ENCODE assay signal across 8 cellular contexts in genomic region chr10:93062499-93063216, GRCh38. TPM values are rescaled to one million over a fixed set of nuclear protein-coding genes. Genes with fewer than 3 reads are reported as not detected.
DNase-seq lines count a peak whose midpoint lies in the region; ATAC-seq, FAIRE-seq and TF ChIP-seq lines count a peak whose summit lies in the region.

No MANE protein-coding gene starts in this region.

- CTCF ChIA-PET in GM12878 (lab: Yijun Ruan, JAX), result interaction anchor here (0.9 to 1.3 kb wide), 2 partner anchors 9 to 11 kb away, joined by 3 to 4 read pairs; no protein-coding TSS in a partner anchor

- H3K4me1 ChIP-seq in GM12878 (ENCODE audit: control insufficient read depth, insufficient read depth, low read length) (no peaks in the 10 kb centered on the region), keratinocyte (ENCODE audit: control insufficient read depth, extremely low read depth, insufficient read depth, low read length) (peaks cover 6% of the 10 kb centered on the region), adrenal gland (replicated peaks in 1 of 2) (peaks cover 0 to 10% of the 10 kb centered on the region in 2 donors)

- intact Hi-C loops in GM12878 (cut with micrococcal nuclease; ENCODE audit: unreplicated experiment), result no loop called here
- intact Hi-C loops in adrenal gland (cut with DNase I), result no loop called here

- BruUV-seq in GM12878 (replicated peaks; lab: Mats Ljungman, UMichigan), result no TSS peak

- TF ChIP-seq CTCF in GM12878 (IDR thresholded peaks at IDR 0.05 in 2 of 3, conservative IDR thresholded peaks at IDR 0.05 in 1 of 3; ENCODE audit: control insufficient read depth in 2 of 3, extremely low read depth in 1 of 3, insufficient read depth in 1 of 3, low read depth in 3 of 3, low read length in 3 of 3) (peak; percentile 36 to 51 (median 38); a peak in 5 of 6 replicates), keratinocyte (optimal IDR thresholded peaks at IDR 0.05 in 1 of 3, IDR thresholded peaks at IDR 0.05 in 1 of 3, conservative IDR thresholded peaks at IDR 0.05 in 1 of 3; ENCODE audit: extremely low read depth in 1 of 3, insufficient read depth in 2 of 3, low read length in 3 of 3) (peak; percentile 28 to 83 (median 76)), adrenal gland (IDR thresholded peaks at IDR 0.05) (peak in 2 of 6 experiments; percentile 38 to 43)

- no peak for TF ChIP-seq EP300 in GM12878 (IDR thresholded peaks at IDR 0.05; ENCODE audit: borderline replicate concordance in 1 of 2, control insufficient read depth in 1 of 2, low read depth in 2 of 2, low read length in 2 of 2)

- SMC1A ChIA-PET in GM12878 (lab: Charles Lee; ENCODE audit: uncharacterized antibody, unreplicated experiment), result no interaction called here

- H3K27ac ChIP-seq in GM12878 (ENCODE audit: control insufficient read depth, insufficient read depth) (no peak overlapping the region), keratinocyte (ENCODE audit: control insufficient read depth, insufficient read depth, low read length) (no peak overlapping the region), adrenal gland (no peak overlapping the region)

- TF ChIP-seq POLR2A in GM12878 (IDR thresholded peaks at IDR 0.05; ENCODE audit: low read depth, low read length) (no peak), adrenal gland (IDR thresholded peaks at IDR 0.05) (no peak)

- FAIRE-seq in GM12878 (lab: Jason Lieb, UNC) (no peak), keratinocyte (lab: Jason Lieb, UNC) (no peak)

- H4K20me1 ChIP-seq in GM12878 (ENCODE audit: control insufficient read depth, insufficient read depth) (no peaks in the 10 kb centered on the region), keratinocyte (ENCODE audit: control insufficient read depth, extremely low read depth, insufficient read depth, low read length) (peaks cover 6% of the 10 kb centered on the region)

- no peaks in the 10 kb centered on the region for H3K36me3 ChIP-seq in GM12878 (ENCODE audit: control insufficient read depth in 2 of 2, insufficient read depth in 2 of 2, low read length in 1 of 2)
- no peaks in the 10 kb centered on the region for H3K36me3 ChIP-seq in keratinocyte (ENCODE audit: control insufficient read depth in 2 of 2, extremely low read depth in 1 of 2, insufficient read depth in 2 of 2, low read length in 2 of 2)
- H3K36me3 ChIP-seq in adrenal gland (replicated peaks in 1 of 2), result no peaks in the 10 kb centered on the region

- in situ Hi-C loops in GM12878 (cut with MboI), result no loop called here

- RAD21 ChIA-PET in GM12878 (lab: Charles Lee; ENCODE audit: unreplicated experiment), result no interaction called here

- H3K79me2 ChIP-seq in GM12878 (ENCODE audit: control insufficient read depth, insufficient read depth, low read length) (no peaks in the 10 kb centered on the region), keratinocyte (ENCODE audit: control insufficient read depth, insufficient read depth, low read length) (no peaks in the 10 kb centered on the region)

- H3K9ac ChIP-seq in GM12878 (ENCODE audit: control insufficient read depth, insufficient read depth, low read length), result no peak overlapping the region
- no peak overlapping the region for H3K9ac ChIP-seq in keratinocyte (ENCODE audit: control insufficient read depth, extremely low read depth, insufficient read depth, low read length)

- H3K4me3 ChIP-seq in GM12878 (no peak overlapping the region), keratinocyte (ENCODE audit: control insufficient read depth in 2 of 3, extremely low read depth in 1 of 3, insufficient read depth in 2 of 3, low read depth in 1 of 3, low read length in 3 of 3) (peak overlapping the region in 1 of 3 experiments; percentile 43), adrenal gland (peak overlapping the region in 1 of 4 donors; percentile 18)

- H2AFZ ChIP-seq in GM12878 (ENCODE audit: control insufficient read depth, low read depth, low read length) (no peak overlapping the region; the same call in 1 of the 2 replicates), keratinocyte (ENCODE audit: control insufficient read depth, low read length) (peak overlapping the region; percentile 79)

- peak; percentile 78 for ATAC-seq in GM12878

- H3K27me3 ChIP-seq in GM12878 (replicated peaks in 1 of 2; ENCODE audit: control insufficient read depth in 2 of 2, insufficient read depth in 2 of 2, low read length in 1 of 2) (peaks cover 6 to 22% of the 10 kb centered on the region in 2 experiments), keratinocyte (ENCODE audit: control insufficient read depth, extremely low read depth, insufficient read depth, low read length) (peaks cover 87% of the 10 kb centered on the region), adrenal gland (peaks cover 46% of the 10 kb centered on the region)

- H3K4me2 ChIP-seq in GM12878 (ENCODE audit: control insufficient read depth, insufficient read depth), result peak overlapping the region; percentile 67
- peak overlapping the region; percentile 71 for H3K4me2 ChIP-seq in keratinocyte (ENCODE audit: control insufficient read depth, extremely low read depth, insufficient read depth, low read depth, low read length)

- POLR2A ChIA-PET in GM12878 (lab: Charles Lee), result no interaction called here

- DNase-seq in DMS53 treated with DMSO at 0.1 percent for 48 hours (lab: John Stamatoyannopoulos, UW; ENCODE audit: unreplicated experiment) (peak; percentile 48), HK-2 (ENCODE audit: unreplicated experiment) (peak; percentile 87), GM12878 (ENCODE audit: low read depth, low spot score) (no peak), keratinocyte (ENCODE audit: low read depth, low spot score) (no peak), UCSD-AML1 (lab: John Stamatoyannopoulos, UW; ENCODE audit: unreplicated experiment) (no peak), adrenal gland (no peak), NCI-H1105 (lab: John Stamatoyannopoulos, UW) (no peak)
- peak; percentile 47 for DNase-seq in stimulated activated CD4-positive, alpha-beta T cell treated with anti-CD3 and anti-CD28 coated beads, Interleukin-4, amount 100 ng/mL, for 1 hour

- TF ChIP-seq RAD21 in GM12878 (IDR thresholded peaks at IDR 0.05; ENCODE audit: insufficient read depth, low read depth, low read length), result no peak

- dilution Hi-C loops in keratinocyte (cut with MboI; ENCODE audit: extremely low pct_ligation_motif_present, low sequenced_read_pairs), result no loop called here

- WGBS in GM12878 (ENCODE audit: insufficient coverage, insufficient replicate concordance, low lambda C conversion rate, missing lambda C conversion rate), result 16% methylated on average over 63 of the region's 72 CpGs
- WGBS in adrenal gland, 4 donors, result 9 to 33% (median 14%) methylated on average over 14 to 72 of the region's 72 CpGs

- H3K9me1 ChIP-seq in keratinocyte (ENCODE audit: control insufficient read depth, extremely low read depth, insufficient read depth, low read length), result no peaks in the 10 kb centered on the region

- H3K9me3 ChIP-seq in GM12878 (replicated peaks; ENCODE audit: control insufficient read depth, insufficient read depth, low read length) (no peaks in the 10 kb centered on the region), keratinocyte (ENCODE audit: control insufficient read depth, low read depth, low read length) (no peaks in the 10 kb centered on the region), adrenal gland (replicated peaks in 1 of 3) (no peaks in the 10 kb centered on the region)

RNA-seq across cellular contexts. Expression of gene CYP26C1, which starts 2.1 kb away (rescaled TPM):
- 0.24 TPM in 1 of 2 replicates, not detected in the other for total RNA-seq in GM12878 (2013; cell fraction: nucleolus; rRNA removed)
- total RNA-seq in GM12878 (2014; rRNA removed) (under 0.01 and 0.05 TPM in 2 replicates), GM12878 (2014; rRNA removed; fragmentation: Illumina TruSeq; extraction: Trizol) (not detected in 2 replicates), GM12878 (2021) (0.08 TPM in 1 of 2 replicates, not detected in the other), adrenal gland (1 to 10 TPM in 1 of 8 donors, under 1 TPM in 6, not detected in 1; 0.12 to 5.8 (median 0.25) TPM)
- not detected for polyA plus RNA-seq in GM12878 (2011; ENCODE audit: low read depth)
- polyA plus RNA-seq in GM12878 (2011; rRNA removed) (not detected in 2 replicates), GM12878 (2014; fragmentation: Illumina TruSeq; extraction: Trizol) (not detected in 2 replicates), GM12878 (2014; fragmentation: Nextera tagmentation; extraction: Ambion mirVana) (not detected), GM12878 (2014; rRNA removed) (not detected in 2 replicates), GM12878 (2016; fragmentation: Nextera tagmentation; extraction: Ambion mirVana) (not detected), keratinocyte (not detected in 3 replicates), adrenal gland (under 1 TPM; 0.10 to 0.48 (median 0.31) TPM)
- polyA plus RNA-seq in GM12878 (2011; cell fraction: cytosol; rRNA removed), result not detected in 2 replicates
- 0.07 TPM in 1 of 2 replicates, not detected in the other for polyA plus RNA-seq in GM12878 (2011; cell fraction: nucleus; rRNA removed)
- not detected in 2 replicates for polyA plus RNA-seq in GM12878 (2012)
- polyA minus RNA-seq in GM12878 (2011; rRNA and poly(A)+ RNA removed), result 0.05 TPM in 1 of 2 replicates, not detected in the other
- not detected in 2 replicates for polyA minus RNA-seq in GM12878 (2011; cell fraction: cytosol; rRNA and poly(A)+ RNA removed)
- polyA minus RNA-seq in GM12878 (2011; cell fraction: nucleus; rRNA and poly(A)+ RNA removed), result 0.24 and 0.48 TPM in 2 replicates
- not detected for polyA plus RNA-seq in keratinocyte (2011; ENCODE audit: low read depth)
- not detected in 2 replicates for polyA plus RNA-seq in keratinocyte (2011; cell fraction: cytosol; rRNA removed)
- polyA plus RNA-seq in keratinocyte (2011; cell fraction: nucleus; rRNA removed), result not detected in 2 replicates
- not detected in 2 replicates for polyA plus RNA-seq in keratinocyte (2012; ENCODE audit: low replicate concordance)
- not detected in 3 replicates for polyA minus RNA-seq in keratinocyte
- polyA minus RNA-seq in keratinocyte (2011; cell fraction: cytosol; rRNA and poly(A)+ RNA removed), result not detected
- 0.16 TPM in 1 of 2 replicates, not detected in the other for polyA minus RNA-seq in keratinocyte (2011; cell fraction: nucleus; rRNA and poly(A)+ RNA removed)

RNA-seq across cellular contexts. Expression of gene CYP26A1, which starts 11.0 kb away (rescaled TPM):
- total RNA-seq in GM12878 (2013; cell fraction: nucleolus; rRNA removed), result not detected in 2 replicates
- total RNA-seq in GM12878 (2014; rRNA removed), result not detected in 2 replicates
- not detected in 2 replicates for total RNA-seq in GM12878 (2014; rRNA removed; fragmentation: Illumina TruSeq; extraction: Trizol)
- not detected in 2 replicates for total RNA-seq in GM12878 (2021)
- not detected for polyA plus RNA-seq in GM12878 (2011; ENCODE audit: low read depth)
- polyA plus RNA-seq in GM12878 (2011; rRNA removed), result not detected in 2 replicates
- 0.01 TPM in 1 of 2 replicates, not detected in the other for polyA plus RNA-seq in GM12878 (2011; cell fraction: cytosol; rRNA removed)
- polyA plus RNA-seq in GM12878 (2011; cell fraction: nucleus; rRNA removed), result not detected in 2 replicates
- 0.10 TPM in 1 of 2 replicates, not detected in the other for polyA plus RNA-seq in GM12878 (2012)
- not detected in 2 replicates for polyA plus RNA-seq in GM12878 (2014; fragmentation: Illumina TruSeq; extraction: Trizol)
- not detected for polyA plus RNA-seq in GM12878 (2014; fragmentation: Nextera tagmentation; extraction: Ambion mirVana)
- not detected in 2 replicates for polyA plus RNA-seq in GM12878 (2014; rRNA removed)
- polyA plus RNA-seq in GM12878 (2016; fragmentation: Nextera tagmentation; extraction: Ambion mirVana), result not detected
- not detected in 2 replicates for polyA minus RNA-seq in GM12878 (2011; rRNA and poly(A)+ RNA removed)
- not detected in 2 replicates for polyA minus RNA-seq in GM12878 (2011; cell fraction: cytosol; rRNA and poly(A)+ RNA removed)
- polyA minus RNA-seq in GM12878 (2011; cell fraction: nucleus; rRNA and poly(A)+ RNA removed), result not detected in 2 replicates
- not detected in 3 replicates for polyA plus RNA-seq in keratinocyte
- polyA plus RNA-seq in keratinocyte (2011; ENCODE audit: low read depth), result not detected
- not detected in 2 replicates for polyA plus RNA-seq in keratinocyte (2011; cell fraction: cytosol; rRNA removed)
- not detected in 2 replicates for polyA plus RNA-seq in keratinocyte (2011; cell fraction: nucleus; rRNA removed)
- not detected in 2 replicates for polyA plus RNA-seq in keratinocyte (2012; ENCODE audit: low replicate concordance)
- not detected in 3 replicates for polyA minus RNA-seq in keratinocyte
- not detected for polyA minus RNA-seq in keratinocyte (2011; cell fraction: cytosol; rRNA and poly(A)+ RNA removed)
- not detected in 2 replicates for polyA minus RNA-seq in keratinocyte (2011; cell fraction: nucleus; rRNA and poly(A)+ RNA removed)
- total RNA-seq in adrenal gland, result 1 to 10 TPM in 1 of 8 donors, under 1 TPM in 3, not detected in 4; 0.29 to 4.2 (median 0.42) TPM
- under 1 TPM; 0.10 to 0.62 (median 0.56) TPM for polyA plus RNA-seq in adrenal gland

Comparison
In these comparisons a context has a peak if more than half of its experiments do, and no peak if none do; other contexts are left out.
1. DNase-seq: peak in DMS53 treated with DMSO at 0.1 percent for 48 hours (single experiment), HK-2 (single experiment) and stimulated activated CD4-positive, alpha-beta T cell treated with anti-CD3 and anti-CD28 coated beads, Interleukin-4, amount 100 ng/mL, for 1 hour (single experiment); none in GM12878 (single experiment), keratinocyte (single experiment), UCSD-AML1 (single experiment), adrenal gland (0 of 7) and NCI-H1105 (single experiment).